20 cellular contexts compared by ENCODE assay signal in genomic region chr5:113683211-113683610, GRCh38.
"Had no signal": no experiment of that assay in that cellular context is flagged by ENCODE, and none has a peak within 500 bp of the region (broad histone marks: within the 10 kb centered on the region; RNA-seq: fewer than 3 reads in every experiment).

No MANE protein-coding gene starts in this region.

- DNase-seq: dorsolateral prefrontal cortex; effector CD4-positive, alpha-beta T cell; effector memory CD4-positive, alpha-beta T cell; erythroblast; esophagus squamous epithelium; foreskin fibroblast; foreskin melanocyte; gastrocnemius medialis; glutamatergic neuron; head of caudate nucleus; heart right ventricle; hippocampal formation; left cardiac atrium; left lung; left ventricle myocardium superior; lower lobe of right lung; midbrain had no signal

- ATAC-seq: esophagus mucosa, gastrocnemius medialis, heart right ventricle, left ventricle myocardium superior had no signal

- H3K4me1 ChIP-seq: esophagus squamous epithelium, gastrocnemius medialis, heart right ventricle, left lung, lower lobe of right lung had no signal

- H3K4me3 ChIP-seq: coronary artery, dorsolateral prefrontal cortex, esophagus squamous epithelium, gastrocnemius medialis, heart right ventricle, left lung, lower lobe of right lung had no signal

- H3K27me3 ChIP-seq: dorsolateral prefrontal cortex, esophagus squamous epithelium, gastrocnemius medialis, heart right ventricle, left lung had no signal

- H3K27ac ChIP-seq: coronary artery, dorsolateral prefrontal cortex, epithelial cell of prostate, esophagus squamous epithelium, gastrocnemius medialis, heart right ventricle, left lung, lower lobe of right lung had no signal

- H3K36me3 ChIP-seq: esophagus squamous epithelium, gastrocnemius medialis, heart right ventricle, left lung, lower lobe of right lung had no signal

- H3K9me3 ChIP-seq: esophagus squamous epithelium, gastrocnemius medialis, heart right ventricle, left lung, lower lobe of right lung had no signal
